ENCODE assay signal across 8 cellular contexts in genomic region chr7:25069900-25070443, GRCh38. TPM values are rescaled to one million over a fixed set of nuclear protein-coding genes. Genes with fewer than 3 reads are reported as not detected.
DNase-seq lines count a peak whose midpoint lies in the region; ATAC-seq and TF ChIP-seq lines count a peak whose summit lies in the region.

No MANE protein-coding gene starts in this region.

- peak; percentile 65 for DNase-seq in activated effector memory CD4-positive, alpha-beta T cell treated with anti-CD3 and anti-CD28 coated beads, Interleukin-2, amount 50 U/mL, for 16 hours
- no peak for DNase-seq in activated effector memory CD4-positive, alpha-beta T cell treated with Interleukin-2 at 50 U/mL for 16 hours
- peak; percentile 64 for DNase-seq in NCI-H1092 (lab: John Stamatoyannopoulos, UW)
- peak; percentile 71 for DNase-seq in SK-N-DZ (ENCODE audit: low spot score)
- peak in 1 of 2 donors; percentile 68 for DNase-seq in ascending aorta (ENCODE audit: low spot score in 2 of 2)
- DNase-seq in hippocampal formation (lab: John Stamatoyannopoulos, UW): peak; percentile 34 to 72
- DNase-seq in sigmoid colon: peak; percentile 66

- H3K4me3 ChIP-seq in ascending aorta (peak overlapping the region; percentile 32 to 39), sigmoid colon (peak overlapping the region in 2 of 4 donors; percentile 24 to 25)

- H3K36me3 ChIP-seq in ascending aorta (no peaks in the 10 kb centered on the region), sigmoid colon (no peaks in the 10 kb centered on the region)

- H3K27me3 ChIP-seq in ascending aorta (no peaks in the 10 kb centered on the region), sigmoid colon (no peaks in the 10 kb centered on the region)

- intact Hi-C loops in ascending aorta (cut with DNase I) (loop anchor here (1.0 to 5.0 kb wide), 3 partner anchors 88 to 257 kb away; partner anchors contain the start of gene OSBPL3), sigmoid colon (cut with DNase I) (loop anchor here (1.0 to 2.0 kb wide), 3 partner anchors 91 to 257 kb away; no protein-coding TSS in a partner anchor)

- ATAC-seq in GM21529 (IDR thresholded peaks at IDR 0.05; ENCODE audit: unreplicated experiment): no peak

- peak; percentile 66 to 84 (median 82) for TF ChIP-seq CTCF in ascending aorta (IDR thresholded peaks at IDR 0.05)
- TF ChIP-seq CTCF in sigmoid colon (IDR thresholded peaks at IDR 0.05): peak; percentile 47 to 87 (median 72)

- 7 to 20% methylated on average over 11 of the region's 11 CpGs for WGBS in sigmoid colon, 2 donors

- TF ChIP-seq EP300 in sigmoid colon (IDR thresholded peaks at IDR 0.05): no peak

- no peak overlapping the region for H3K27ac ChIP-seq in ascending aorta
- H3K27ac ChIP-seq in sigmoid colon: no peak overlapping the region

- no peak for TF ChIP-seq POLR2A in sigmoid colon (IDR thresholded peaks at IDR 0.05)

- H3K9me3 ChIP-seq in ascending aorta: no peaks in the 10 kb centered on the region
- H3K9me3 ChIP-seq in sigmoid colon: no peaks in the 10 kb centered on the region

- no peaks in the 10 kb centered on the region for H3K4me1 ChIP-seq in ascending aorta
- H3K4me1 ChIP-seq in sigmoid colon: no peaks in the 10 kb centered on the region

RNA-seq across cellular contexts. Expression of gene CYCS, which starts 55.1 kb away (rescaled TPM):
- polyA plus RNA-seq in SK-N-DZ (2014; cell fraction: cytosol; rRNA removed): 118 and 123 TPM in 2 replicates
- polyA plus RNA-seq in SK-N-DZ (2014; cell fraction: nucleus; rRNA removed): 93.0 and 101 TPM in 2 replicates
- total RNA-seq in ascending aorta: 11.5 TPM
- 10 to 100 TPM; 33.2 to 69.2 (median 48.7) TPM for total RNA-seq in sigmoid colon
- polyA plus RNA-seq in sigmoid colon: 100 to 1,000 TPM; 159 to 461 (median 336) TPM
